In genomic region chr6:170062209-170062903, GRCh38 we compare ENCODE assay signal across 22 cellular contexts.
DNase-seq lines count a peak whose midpoint lies in the region; ATAC-seq, FAIRE-seq and TF ChIP-seq lines count a peak whose summit lies in the region.
"Had no signal": no experiment of that assay in that cellular context is flagged by ENCODE, and none has a peak within 500 bp of the region (broad histone marks: within the 10 kb centered on the region; RNA-seq: fewer than 3 reads in every experiment).

No MANE protein-coding gene starts in this region.

- no peak overlapping the region for H3K9ac ChIP-seq in HepG2 (ENCODE audit: insufficient read depth, low read depth, low read length)
- H3K9ac ChIP-seq: BLaER1 treated with 17β-estradiol and CSF1 and Interleukin-3, amounts not matched to agents 10 nM and 100 nM had no signal

- WGBS in HepG2 (ENCODE audit: low lambda C conversion rate), result 15% methylated on average over 14 of the region's 15 CpGs

- H3K36me3 ChIP-seq in HepG2 (replicated peaks in 1 of 2; ENCODE audit: control insufficient read depth in 1 of 2, insufficient read depth in 2 of 2, low read length in 2 of 2), result no peaks in the 10 kb centered on the region
- no peaks in the 10 kb centered on the region for H3K36me3 ChIP-seq in vagina
- H3K36me3 ChIP-seq in effector memory CD4-positive, alpha-beta T cell (ENCODE audit: control insufficient read depth, insufficient read depth, low read length), result no peaks in the 10 kb centered on the region
- H3K36me3 ChIP-seq: adrenal gland; BLaER1 treated with 17β-estradiol and CSF1 and Interleukin-3, amounts not matched to agents 10 nM and 100 nM; breast epithelium; heart right ventricle; pancreas; SJSA1 had no signal

- TF ChIP-seq RAD21 in HepG2 (CRISPR knock-in tag; IDR thresholded peaks at IDR 0.05), result no peak

- H3K4me3 ChIP-seq in HepG2 (replicated peaks in 1 of 3; ENCODE audit: insufficient read depth in 1 of 3, low read depth in 2 of 3, low read length in 3 of 3) (no peak overlapping the region), vagina (no peak overlapping the region)
- no peak overlapping the region for H3K4me3 ChIP-seq in effector memory CD4-positive, alpha-beta T cell (ENCODE audit: insufficient read depth, low read depth, low read length, poor library complexity, severe bottlenecking)
- H3K4me3 ChIP-seq: adrenal gland; BLaER1 treated with 17β-estradiol and CSF1 and Interleukin-3, amounts not matched to agents 10 nM and 100 nM; breast epithelium; heart right ventricle; pancreas; SJSA1 had no signal

- no TSS peak for BruUV-seq in HepG2 (replicated peaks; lab: Mats Ljungman, UMichigan)

- peak; percentile 52 for DNase-seq in Right ventricle myocardium inferior (ENCODE audit: missing footprints)
- DNase-seq in Right ventricle myocardium superior, result no peak
- DNase-seq in HepG2 (ENCODE audit: low spot score), result no peak
- DNase-seq in sciatic nerve (ENCODE audit: low spot score), result peak; percentile 47
- no peak for DNase-seq in vagina (ENCODE audit: extremely low spot score in 2 of 2)
- no peak for DNase-seq in effector memory CD4-positive, alpha-beta T cell
- DNase-seq in DMS 273 treated with DMSO at 0.1 percent for 48 hours (lab: John Stamatoyannopoulos, UW), result no peak
- no peak for DNase-seq in NCI-H510A treated with DMSO at 0.1 percent for 48 hours (lab: John Stamatoyannopoulos, UW)
- DNase-seq: activated CD8-positive, alpha-beta memory T cell treated with anti-CD3 and anti-CD28 coated beads, Interleukin-2, amount 50 U/mL, for 4 hours; dermis blood vessel endothelial cell; GDM1; NCI-H1436; NCI-H2227 treated with DMSO at 0.1 percent for 48 hours; NCI-H82; stimulated activated naive CD4-positive, alpha-beta T cell treated with Interleukin-2 at 50 U/mL for 16 hours had no signal

- H2AFZ ChIP-seq in HepG2 (ENCODE audit: low read length), result no peak overlapping the region

- no peak for FAIRE-seq in HepG2 (lab: Jason Lieb, UNC)
- FAIRE-seq: pancreas, urothelium cell line had no signal

- POLR2A ChIA-PET in HepG2 (lab: Yijun Ruan, JAX), result no interaction called here

- TF ChIP-seq CTCF in HepG2 (CRISPR knock-in tag; IDR thresholded peaks at IDR 0.05) (no peak), vagina (IDR thresholded peaks at IDR 0.05) (no peak)

- H3K9me3 ChIP-seq in HepG2 (ENCODE audit: low read length) (no peaks in the 10 kb centered on the region), vagina (no peaks in the 10 kb centered on the region)
- H3K9me3 ChIP-seq in effector memory CD4-positive, alpha-beta T cell (ENCODE audit: control insufficient read depth, low read length), result no peaks in the 10 kb centered on the region
- H3K9me3 ChIP-seq: adrenal gland, breast epithelium, heart right ventricle, pancreas had no signal

- H3K79me2 ChIP-seq in HepG2 (ENCODE audit: insufficient read depth, low read length), result no peaks in the 10 kb centered on the region

- no peak overlapping the region for H3K4me2 ChIP-seq in HepG2 (ENCODE audit: low read depth, low read length)
- H3K4me2 ChIP-seq: BLaER1 treated with 17β-estradiol and CSF1 and Interleukin-3, amounts not matched to agents 10 nM and 100 nM had no signal

- intact Hi-C loops in Right ventricle myocardium inferior (cut with DNase I) (no loop called here), Right ventricle myocardium superior (cut with DNase I) (no loop called here), HepG2 (cut with micrococcal nuclease; ENCODE audit: unreplicated experiment) (no loop called here), sciatic nerve (cut with DNase I) (no loop called here), vagina (cut with DNase I) (no loop called here)

- H3K27me3 ChIP-seq in HepG2 (ENCODE audit: control insufficient read depth in 1 of 2, insufficient read depth in 2 of 2, low read length in 2 of 2) (peaks cover 18 to 60% of the 10 kb centered on the region in 2 experiments), vagina (no peaks in the 10 kb centered on the region)
- no peaks in the 10 kb centered on the region for H3K27me3 ChIP-seq in effector memory CD4-positive, alpha-beta T cell (replicated peaks; ENCODE audit: control insufficient read depth, insufficient read depth, low read length, poor library complexity, severe bottlenecking)
- H3K27me3 ChIP-seq: adrenal gland; BLaER1 treated with 17β-estradiol and CSF1 and Interleukin-3, amounts not matched to agents 10 nM and 100 nM; breast epithelium; pancreas; SJSA1 had no signal

- TF ChIP-seq EP300 in HepG2 (IDR thresholded peaks at IDR 0.05; ENCODE audit: low read depth in 2 of 2, low read length in 2 of 2), result no peak
- TF ChIP-seq EP300 in HepG2 (CRISPR knock-in tag; IDR thresholded peaks at IDR 0.05; ENCODE audit: borderline replicate concordance), result no peak

- CTCF ChIA-PET in HepG2 (lab: Yijun Ruan, JAX; ENCODE audit: low intra/inter-chr PET ratio, low total read pairs), result no interaction called here

- no peaks in the 10 kb centered on the region for H4K20me1 ChIP-seq in HepG2 (ENCODE audit: insufficient read depth, low read length)
- H4K20me1 ChIP-seq: BLaER1 treated with 17β-estradiol and CSF1 and Interleukin-3, amounts not matched to agents 10 nM and 100 nM had no signal

- H3K4me1 ChIP-seq in HepG2 (ENCODE audit: insufficient read depth, low read length) (no peaks in the 10 kb centered on the region), vagina (no peaks in the 10 kb centered on the region)
- no peaks in the 10 kb centered on the region for H3K4me1 ChIP-seq in effector memory CD4-positive, alpha-beta T cell (ENCODE audit: control insufficient read depth, insufficient read depth, low read length, poor library complexity, severe bottlenecking)
- H3K4me1 ChIP-seq: adrenal gland; BLaER1 treated with 17β-estradiol and CSF1 and Interleukin-3, amounts not matched to agents 10 nM and 100 nM; breast epithelium; heart right ventricle; pancreas; SJSA1 had no signal

- no peak for TF ChIP-seq POLR2A in HepG2 (IDR thresholded peaks at IDR 0.05; ENCODE audit: insufficient read depth in 1 of 2, low read depth in 2 of 2, low read length in 2 of 2)
- no peak for TF ChIP-seq POLR2A in vagina (IDR thresholded peaks at IDR 0.05)

- H3K27ac ChIP-seq in HepG2 (ENCODE audit: extremely low read length, insufficient read depth, low read length) (no peak overlapping the region), vagina (no peak overlapping the region)
- H3K27ac ChIP-seq in effector memory CD4-positive, alpha-beta T cell (ENCODE audit: insufficient read depth, low read length, poor library complexity, severe bottlenecking), result no peak overlapping the region
- H3K27ac ChIP-seq: adrenal gland; BLaER1 treated with 17β-estradiol and CSF1 and Interleukin-3, amounts not matched to agents 10 nM and 100 nM; breast epithelium; heart right ventricle; pancreas; SJSA1 had no signal

- in situ Hi-C loops in HepG2 (cut with HindIII; ENCODE audit: extremely low pct_ligation_motif_present, low pct_unique_long_range_greater_than_20kb), result no loop called here

- peak; percentile 8 for ATAC-seq in Right ventricle myocardium inferior
- ATAC-seq in Right ventricle myocardium superior (ENCODE audit: poor library complexity), result no peak
- ATAC-seq in HepG2, result peak; percentile 16; the same call in 2 of the 3 replicates
- ATAC-seq in sciatic nerve, result no peak
- ATAC-seq: pancreas had no signal

TF ChIP-seq in HepG2, 621 proteins besides CTCF, POLR2A, EP300 and RAD21:
- TF ChIP-seq ZBTB20 (CRISPR knock-in tag; IDR thresholded peaks at IDR 0.05; ENCODE audit: borderline replicate concordance, low read depth), result no peak
- TF ChIP-seq MYC (CRISPR knock-in tag; IDR thresholded peaks at IDR 0.05; ENCODE audit: borderline replicate concordance), result no peak
- no peak for TF ChIP-seq NR2C2 (CRISPR knock-in tag; IDR thresholded peaks at IDR 0.05; ENCODE audit: borderline replicate concordance)
- no peak for TF ChIP-seq FOXP4 (CRISPR knock-in tag; IDR thresholded peaks at IDR 0.05)
- TF ChIP-seq GLI4 (CRISPR knock-in tag; IDR thresholded peaks at IDR 0.05; ENCODE audit: borderline replicate concordance), result no peak
- TF ChIP-seq MZF1 (CRISPR knock-in tag; IDR thresholded peaks at IDR 0.05; ENCODE audit: borderline replicate concordance), result no peak
- no peak for TF ChIP-seq ZMAT3 (CRISPR knock-in tag; conservative IDR thresholded peaks at IDR 0.05)
- no peak for TF ChIP-seq RFXAP (CRISPR knock-in tag; IDR thresholded peaks at IDR 0.05; ENCODE audit: borderline replicate concordance)
- TF ChIP-seq ZSCAN29 (CRISPR knock-in tag; conservative IDR thresholded peaks at IDR 0.05), result no peak

Comparison
In these comparisons a context has a peak if more than half of its experiments do, and no peak if none do; other contexts are left out.
1. ATAC-seq: peak in Right ventricle myocardium inferior (single experiment) and HepG2 (single experiment); none in Right ventricle myocardium superior (single experiment) and sciatic nerve (single experiment).
2. DNase-seq: peak in Right ventricle myocardium inferior (single experiment) and sciatic nerve (single experiment); none in Right ventricle myocardium superior (single experiment), HepG2 (single experiment), vagina (0 of 2), effector memory CD4-positive, alpha-beta T cell (0 of 3), DMS 273 treated with DMSO at 0.1 percent for 48 hours (single experiment) and NCI-H510A treated with DMSO at 0.1 percent for 48 hours (single experiment).